Comparison of ENCODE assay signal across 23 cellular contexts in genomic region chr2:96894151-96894531, GRCh38.
"Had no signal": no experiment of that assay in that cellular context is flagged by ENCODE, and none has a peak within 500 bp of the region (broad histone marks: within the 10 kb centered on the region; RNA-seq: fewer than 3 reads in every experiment).

No MANE protein-coding gene starts in this region.

- DNase-seq: activated CD4-positive, CD25-positive, alpha-beta regulatory T cell; activated CD8-positive, alpha-beta memory T cell treated with anti-CD3 and anti-CD28 coated beads, Interleukin-2, amount 50 U/mL, for 4 hours; activated CD8-positive, alpha-beta T cell treated with anti-CD3 and anti-CD28 coated beads for 36 hours; activated T-cell treated with anti-CD3 and anti-CD28 coated beads, Interleukin-2, amount 50 U/mL, for 72 hours; KG1; NCI-H1048; NCI-H1930; NCI-H2107; NCI-H2171 treated with DMSO at 0.1 percent for 48 hours; NCI-H226; NCI-H526; NCI-H774; NK-92 treated with Interleukin-12 subunit alpha and Interleukin-12 subunit beta, amount 100 ng/mL, for 24 hours; OCI-M1; RPMI8226; SJCRH30; SK-N-SH; T-helper 1 cell had no signal

- H3K27ac ChIP-seq: ascending aorta, VCaP had no signal

- H3K9me3 ChIP-seq: ascending aorta, body of pancreas, SJCRH30, SK-N-SH had no signal

- H3K36me3 ChIP-seq: ascending aorta, SJCRH30 had no signal

- H3K4me3 ChIP-seq: ascending aorta, body of pancreas, SJCRH30 had no signal

- H3K27me3 ChIP-seq: ascending aorta, body of pancreas, SJCRH30 had no signal

- H3K9ac ChIP-seq: SK-N-SH had no signal

- H3K4me1 ChIP-seq: body of pancreas had no signal

- ATAC-seq: activated CD8-positive, alpha-beta T cell treated with anti-CD3 and anti-CD28 coated beads for 36 hours; activated T-cell treated with anti-CD3 and anti-CD28 coated beads, Interleukin-2, amount 50 U/mL, for 72 hours; body of pancreas; Panc1; Right ventricle myocardium inferior had no signal

- H3K4me2 ChIP-seq: SK-N-SH had no signal
